In genomic region chr2:98702127-98702802, GRCh38 we compare ENCODE assay signal across 8 cellular contexts. TPM values are rescaled to one million over a fixed set of nuclear protein-coding genes. Genes with fewer than 3 reads are reported as not detected.
A peak's percentile ranks its signal among the peaks of the same experiment; 100 is the strongest.
DNase-seq lines count a peak whose midpoint lies in the region; ATAC-seq and TF ChIP-seq lines count a peak whose summit lies in the region.

No MANE protein-coding gene starts in this region.

- intact Hi-C loops in CD8-positive, alpha-beta T cell (cut with DNase I, micrococcal nuclease), result loop anchor here in 1 of 2 experiments (2.0 kb wide), 1 partner anchor 53 kb away; no protein-coding TSS in a partner anchor

- in situ Hi-C loops in GM13977 (cut with MboI; ENCODE audit: low pct_unique_long_range_greater_than_20kb, low sequenced_read_pairs, unreplicated experiment), result no loop called here

- H3K9me3 Mint-ChIP-seq in CD8-positive, alpha-beta T cell, result no peaks in the 10 kb centered on the region

- CTCF ChIA-PET in CD8-positive, alpha-beta T cell (lab: Charles Lee), result interaction anchor here (0.9 to 1.5 kb wide), 5 partner anchors 13 to 53 kb away, joined by 3 to 7 read pairs (median 4); no protein-coding TSS in a partner anchor

- peaks cover 38% of the 10 kb centered on the region for H3K36me3 Mint-ChIP-seq in CD8-positive, alpha-beta T cell

- H3K4me3 Mint-ChIP-seq in CD8-positive, alpha-beta T cell, result peak overlapping the region; percentile 64

- peaks cover 74% of the 10 kb centered on the region for H3K4me1 ChIP-seq in CD8-positive, alpha-beta T cell (ENCODE audit: insufficient read depth, low read length)
- peaks cover 28% of the 10 kb centered on the region for H3K4me1 ChIP-seq in cardiac muscle cell (ENCODE audit: low read depth)

- POLR2A ChIA-PET in CD8-positive, alpha-beta T cell (lab: Charles Lee), result interaction anchor here (0.6 to 1.9 kb wide), 3 partner anchors 9 to 69 kb away, joined by 3 to 7 read pairs (median 4); no protein-coding TSS in a partner anchor

- no peaks in the 10 kb centered on the region for H3K9me3 ChIP-seq in CD8-positive, alpha-beta T cell (ENCODE audit: low read length)
- no peaks in the 10 kb centered on the region for H3K9me3 ChIP-seq in cardiac muscle cell (ENCODE audit: low read depth)

- no peaks in the 10 kb centered on the region for H3K27me3 Mint-ChIP-seq in CD8-positive, alpha-beta T cell (ENCODE audit: low read depth)

- peak overlapping the region; percentile 11 for H3K27ac ChIP-seq in CD8-positive, alpha-beta T cell (ENCODE audit: low read depth, low read length)
- peak overlapping the region; percentile 52 for H3K27ac ChIP-seq in cardiac muscle cell

- H3K4me3 ChIP-seq in CD8-positive, alpha-beta T cell (ENCODE audit: low read depth, low read length), result no peak overlapping the region
- H3K4me3 ChIP-seq in cardiac muscle cell, result no peak overlapping the region

- peaks cover 79% of the 10 kb centered on the region for H3K4me1 Mint-ChIP-seq in CD8-positive, alpha-beta T cell (ENCODE audit: low read depth)

- DNase-seq in CD8-positive, alpha-beta T cell, result no peak
- DNase-seq in SHP77 (lab: John Stamatoyannopoulos, UW) (peak; percentile 54 to 66), cardiac muscle cell (ENCODE audit: low read depth in 1 of 2, low spot score in 1 of 2) (peak in 1 of 2 donors; percentile 35), pons (ENCODE audit: low spot score) (peak; percentile 34), GM13977 (ENCODE audit: low spot score) (no peak), NCI-H187 (lab: John Stamatoyannopoulos, UW) (no peak), AG20443 (ENCODE audit: low spot score) (no peak)

- no peak for TF ChIP-seq CTCF in CD8-positive, alpha-beta T cell (IDR thresholded peaks at IDR 0.05)
- TF ChIP-seq CTCF in cardiac muscle cell (IDR thresholded peaks at IDR 0.05; ENCODE audit: low read depth, low read length) (no peak), GM13977 (IDR thresholded peaks at IDR 0.05; ENCODE audit: extremely low read depth, insufficient read depth, missing control alignments) (no peak)

- H3K36me3 ChIP-seq in CD8-positive, alpha-beta T cell (ENCODE audit: insufficient read depth, low read length), result no peaks in the 10 kb centered on the region
- H3K36me3 ChIP-seq in cardiac muscle cell, result no peaks in the 10 kb centered on the region

- peak; percentile 39 for ATAC-seq in CD8-positive, alpha-beta T cell
- no peak for ATAC-seq in GM21619 (IDR thresholded peaks at IDR 0.05; ENCODE audit: unreplicated experiment)

- H3K27me3 ChIP-seq in CD8-positive, alpha-beta T cell (ENCODE audit: insufficient read depth, low read length), result no peaks in the 10 kb centered on the region
- no peaks in the 10 kb centered on the region for H3K27me3 ChIP-seq in cardiac muscle cell

- peak overlapping the region; percentile 92 for H3K27ac Mint-ChIP-seq in CD8-positive, alpha-beta T cell

RNA-seq across cellular contexts. Expression of gene MGAT4A, which starts 28.7 kb away (rescaled TPM):
- total RNA-seq in CD8-positive, alpha-beta T cell, result 100 to 1,000 TPM; 226 to 229 TPM
- 3.6 and 4.1 TPM in 2 replicates for total RNA-seq in cardiac muscle cell
- 5.8 and 7.4 TPM in 2 replicates for polyA plus RNA-seq in cardiac muscle cell

Comparison
In these comparisons a context has a peak if more than half of its experiments do, and no peak if none do; other contexts are left out.
1. DNase-seq: peak in SHP77 (2 of 2) and pons (single experiment); none in CD8-positive, alpha-beta T cell (0 of 7), GM13977 (single experiment), NCI-H187 (0 of 2) and AG20443 (single experiment).
2. RNA of gene MGAT4A, which starts 28.7 kb away (total RNA-seq): 226 to 229 TPM in CD8-positive, alpha-beta T cell; 3.6 to 4.1 TPM in cardiac muscle cell; every median in the first group is over 10 times any median in the second.